ENCODE assay signal across 21 cellular contexts in genomic region chr3:191383104-191383503, GRCh38. TPM values are rescaled to one million over a fixed set of nuclear protein-coding genes. Genes with fewer than 3 reads are reported as not detected.
DNase-seq lines count a peak whose midpoint lies in the region; ATAC-seq, FAIRE-seq and TF ChIP-seq lines count a peak whose summit lies in the region.
"Had no signal": no experiment of that assay in that cellular context is flagged by ENCODE, and none has a peak within 500 bp of the region (broad histone marks: within the 10 kb centered on the region; RNA-seq: fewer than 3 reads in every experiment).

No MANE protein-coding gene starts in this region.

- POLR2A ChIA-PET in RWPE1 (lab: Yijun Ruan, JAX; ENCODE audit: low non-redundant PET) = no interaction called here

- CTCF ChIA-PET in RWPE1 (lab: Yijun Ruan, JAX) = interaction anchor here (0.6 to 0.9 kb wide), 3 partner anchors 10 to 43 kb away, joined by 3 read pairs; no protein-coding TSS in a partner anchor

- no peak for ATAC-seq in foreskin keratinocyte
- ATAC-seq: CD8-positive, alpha-beta T cell; stimulated activated naive CD8-positive, alpha-beta T cell treated with anti-CD3 and anti-CD28 coated beads, Interleukin-15, amount 100 ng/mL, for 72 hours had no signal

- H3K27me3 ChIP-seq in foreskin keratinocyte = no peaks in the 10 kb centered on the region
- H3K27me3 ChIP-seq: brain microvascular endothelial cell, uterus had no signal

- no peak overlapping the region for H3K27ac ChIP-seq in foreskin keratinocyte
- H3K27ac ChIP-seq in RWPE1 = no peak overlapping the region
- H3K27ac ChIP-seq: brain microvascular endothelial cell, HL-60, VCaP had no signal

- DNase-seq in GM18507 (ENCODE audit: extremely low spot score, insufficient read length, low read depth) (no peak), RPMI8226 (peak; percentile 17), fibroblast of the aortic adventitia (ENCODE audit: low read depth) (peak; percentile 63), skeletal muscle cell (ENCODE audit: low read depth) (peak; percentile 56), foreskin keratinocyte (no peak), RWPE1 (ENCODE audit: low spot score) (no peak), NCI-H2081 treated with DMSO at 0.1 percent for 48 hours (lab: John Stamatoyannopoulos, UW) (no peak)
- DNase-seq: activated naive CD4-positive, alpha-beta T cell treated with anti-CD3 and anti-CD28 coated beads for 36 hours; brain microvascular endothelial cell; CD8-positive, alpha-beta T cell; EL; foreskin melanocyte; immature natural killer cell; Karpas-422; NCI-H146; occipital lobe; OCI-M1; stimulated activated naive CD8-positive, alpha-beta T cell treated with anti-CD3 and anti-CD28 coated beads, Interleukin-15, amount 100 ng/mL, for 72 hours; uterus had no signal

- no peak overlapping the region for H3K4me3 ChIP-seq in fibroblast of the aortic adventitia (ENCODE audit: low read depth, low read length)
- H3K4me3 ChIP-seq in skeletal muscle cell (ENCODE audit: low read depth, low read length) = no peak overlapping the region
- H3K4me3 ChIP-seq: uterus had no signal

- peak; percentile 12 for FAIRE-seq in GM18507 (lab: Jason Lieb, UNC)

- no peak for TF ChIP-seq CTCF in fibroblast of the aortic adventitia (IDR thresholded peaks at IDR 0.05; ENCODE audit: insufficient read depth, low read length)
- TF ChIP-seq CTCF in foreskin keratinocyte (conservative IDR thresholded peaks at IDR 0.05) = no peak
- no peak for TF ChIP-seq CTCF in RWPE1 (conservative IDR thresholded peaks at IDR 0.05; ENCODE audit: low read depth)

- H3K4me1 ChIP-seq in foreskin keratinocyte = no peaks in the 10 kb centered on the region

RNA-seq across cellular contexts. Expression of gene UTS2B, which starts 52.8 kb away (rescaled TPM):
- 1.3 TPM in 1 of 2 replicates, not detected in the other for total RNA-seq in fibroblast of the aortic adventitia (ENCODE audit: low replicate concordance)
- total RNA-seq in foreskin keratinocyte = 0.11 TPM in 1 of 2 replicates, not detected in the other
- polyA plus RNA-seq in foreskin keratinocyte = 0.03 and 0.07 TPM in 2 replicates
- total RNA-seq: activated naive CD4-positive, alpha-beta T cell treated with anti-CD3 and anti-CD28 coated beads for 36 hours; CD8-positive, alpha-beta T cell had no signal
- polyA plus RNA-seq: immature natural killer cell had no signal

RNA-seq across cellular contexts. Expression of gene CCDC50, which starts 53.9 kb away (rescaled TPM):
- 84.6 and 199 TPM in 2 replicates for total RNA-seq in fibroblast of the aortic adventitia (ENCODE audit: low replicate concordance)
- total RNA-seq in foreskin keratinocyte = 49.0 and 56.2 TPM in 2 replicates
- 35.0 and 35.1 TPM in 2 replicates for polyA plus RNA-seq in foreskin keratinocyte

Comparison
In these comparisons a context has a peak if more than half of its experiments do, and no peak if none do; other contexts are left out.
1. DNase-seq: peak in RPMI8226 (single experiment), fibroblast of the aortic adventitia (single experiment) and skeletal muscle cell (single experiment); none in GM18507 (single experiment), foreskin keratinocyte (0 of 2), RWPE1 (single experiment) and NCI-H2081 treated with DMSO at 0.1 percent for 48 hours (single experiment).